ENCODE assay signal across 26 cellular contexts in genomic region chr13:21717817-21718216, GRCh38. TPM values are rescaled to one million over a fixed set of nuclear protein-coding genes. Genes with fewer than 3 reads are reported as not detected.
A peak's percentile ranks its signal among the peaks of the same experiment; 100 is the strongest.
DNase-seq lines count a peak whose midpoint lies in the region; ATAC-seq, FAIRE-seq and TF ChIP-seq lines count a peak whose summit lies in the region.
"Had no signal": no experiment of that assay in that cellular context is flagged by ENCODE, and none has a peak within 500 bp of the region (broad histone marks: within the 10 kb centered on the region; RNA-seq: fewer than 3 reads in every experiment).

No MANE protein-coding gene starts in this region.

- no peak overlapping the region for H3K4me3 Mint-ChIP-seq in MCF 10A (ENCODE audit: unreplicated experiment)
- H3K4me3 Mint-ChIP-seq: activated CD8-positive, alpha-beta T cell treated with anti-CD3 and anti-CD28 coated beads for 36 hours; dendritic cell treated with granulocyte-macrophage colony-stimulating factor and Interleukin-4, amounts not matched to agents 40 ng/mL and 50 ng/mL, for 4 days had no signal

- POLR2A ChIA-PET in MCF 10A (lab: Yijun Ruan, JAX), result interaction anchor here (1.0 kb wide), 1 partner anchor 35 kb away, joined by 3 read pairs; no protein-coding TSS in a partner anchor

- peak; percentile 27 for DNase-seq in MCF 10A (ENCODE audit: unreplicated experiment)
- DNase-seq in kidney, result no peak
- DNase-seq in NCI-H1105 treated with DMSO at 0.1 percent for 48 hours (lab: John Stamatoyannopoulos, UW), result no peak
- DNase-seq in ureter (ENCODE audit: low spot score), result no peak
- DNase-seq: activated CD8-positive, alpha-beta T cell treated with anti-CD3 and anti-CD28 coated beads for 36 hours; activated gamma-delta T cell treated with Interleukin-2 at 50 U/mL for 16 hours; foreskin fibroblast; hypothalamus; left ventricle myocardium inferior; NCI-H2029; NCI-H510A; NK-92 treated with Interleukin-12 subunit alpha and Interleukin-12 subunit beta, amount 100 ng/mL, for 24 hours; RPMI8226; stimulated activated CD4-positive, alpha-beta T cell treated with anti-CD3 and anti-CD28 coated beads, Interleukin-4, amount 100 ng/mL, for 1 hour; stimulated activated naive CD8-positive, alpha-beta T cell treated with anti-CD3 and anti-CD28 coated beads, Interleukin-15, Interleukin-2, amounts not matched to agents 100 U/mL and 50 U/mL, for 24 hours; tibial artery had no signal

- H3K4me3 ChIP-seq in HUES48 (ENCODE audit: low read depth, low read length), result no peak overlapping the region
- no peak overlapping the region for H3K4me3 ChIP-seq in kidney (ENCODE audit: low read length in 2 of 2)
- H3K4me3 ChIP-seq: cardiac muscle cell, left ventricle myocardium inferior, smooth muscle cell, tibial artery had no signal

- H3K27me3 Mint-ChIP-seq in MCF 10A (ENCODE audit: insufficient read depth, unreplicated experiment), result no peaks in the 10 kb centered on the region
- H3K27me3 Mint-ChIP-seq: dendritic cell treated with granulocyte-macrophage colony-stimulating factor and Interleukin-4, amounts not matched to agents 40 ng/mL and 50 ng/mL, for 4 days had no signal

- H3K9ac ChIP-seq in HUES48 (ENCODE audit: low read depth, low read length), result 0 out of 2 replicates have a peak overlapping the region, but pooled peaks have one; percentile 33
- H3K9ac ChIP-seq in kidney (ENCODE audit: low read length in 2 of 2), result peak overlapping the region in 1 of 2 donors; percentile 22
- H3K9ac ChIP-seq: KMS-11 had no signal

- H3K27ac ChIP-seq in HUES48 (ENCODE audit: low read depth, low read length) (no peak overlapping the region), kidney (ENCODE audit: low read depth in 2 of 2, low read length in 2 of 2) (peak overlapping the region; percentile 6 to 75)
- H3K27ac ChIP-seq: cardiac muscle cell, KMS-11, left ventricle myocardium inferior, neutrophil, tibial artery had no signal

- H3K4me1 ChIP-seq in HUES48 (ENCODE audit: control insufficient read depth, insufficient read depth, low read length) (peaks cover 17% of the 10 kb centered on the region), kidney (ENCODE audit: control insufficient read depth in 1 of 2, insufficient read depth in 1 of 2, low read depth in 1 of 2, low read length in 2 of 2) (peaks cover 2 to 3% of the 10 kb centered on the region in 2 donors)
- H3K4me1 ChIP-seq: left ventricle myocardium inferior, tibial artery had no signal

- no peaks in the 10 kb centered on the region for H3K9me3 ChIP-seq in HUES48 (ENCODE audit: control insufficient read depth, insufficient read depth, low read length)
- H3K9me3 ChIP-seq in kidney (ENCODE audit: control insufficient read depth in 1 of 2, low read length in 2 of 2), result no peaks in the 10 kb centered on the region
- H3K9me3 ChIP-seq: neutrophil, tibial artery had no signal

- no peaks in the 10 kb centered on the region for H3K36me3 ChIP-seq in HUES48 (ENCODE audit: control insufficient read depth, insufficient read depth, low read length)
- no peaks in the 10 kb centered on the region for H3K36me3 ChIP-seq in kidney (ENCODE audit: control insufficient read depth in 1 of 2, insufficient read depth in 2 of 2, low read length in 2 of 2)
- H3K36me3 ChIP-seq: cardiac muscle cell, left ventricle myocardium inferior, neutrophil, tibial artery had no signal

- TF ChIP-seq CTCF in MCF 10A (IDR thresholded peaks at IDR 0.05; ENCODE audit: unreplicated experiment), result no peak
- TF ChIP-seq CTCF in kidney (IDR thresholded peaks at IDR 0.05; ENCODE audit: borderline replicate concordance, extremely low read depth, insufficient read depth), result no peak

- intact Hi-C loops in MCF 10A (cut with micrococcal nuclease) (no loop called here), kidney (cut with DNase I) (no loop called here)

- H3K9me3 Mint-ChIP-seq in MCF 10A (ENCODE audit: unreplicated experiment), result no peaks in the 10 kb centered on the region
- H3K9me3 Mint-ChIP-seq: activated CD8-positive, alpha-beta T cell treated with anti-CD3 and anti-CD28 coated beads for 36 hours; dendritic cell treated with granulocyte-macrophage colony-stimulating factor and Interleukin-4, amounts not matched to agents 40 ng/mL and 50 ng/mL, for 4 days had no signal

- CTCF ChIA-PET in MCF 10A (lab: Yijun Ruan, JAX), result interaction anchor here (0.6 kb wide), 1 partner anchor 1040 kb away, joined by 3 read pairs; no protein-coding TSS in a partner anchor

- no peak overlapping the region for H3K27ac Mint-ChIP-seq in MCF 10A (ENCODE audit: low read depth, unreplicated experiment)
- H3K27ac Mint-ChIP-seq: activated CD8-positive, alpha-beta T cell treated with anti-CD3 and anti-CD28 coated beads for 36 hours; dendritic cell treated with granulocyte-macrophage colony-stimulating factor and Interleukin-4, amounts not matched to agents 40 ng/mL and 50 ng/mL, for 4 days had no signal

- no peak for FAIRE-seq in kidney (lab: Jason Lieb, UNC)

- no peak for ATAC-seq in GM19397 (IDR thresholded peaks at IDR 0.05; ENCODE audit: unreplicated experiment)
- no peak for ATAC-seq in GM18907 (IDR thresholded peaks at IDR 0.05; ENCODE audit: unreplicated experiment)
- ATAC-seq: activated CD4-positive, CD25-positive, alpha-beta regulatory T cell treated with anti-CD3 and anti-CD28 coated beads, Interleukin-2, amount 50 U/mL, for 24 hours; activated CD8-positive, alpha-beta T cell treated with anti-CD3 and anti-CD28 coated beads for 36 hours; stimulated activated naive CD8-positive, alpha-beta T cell treated with anti-CD3 and anti-CD28 coated beads, Interleukin-15, Interleukin-2, amounts not matched to agents 100 U/mL and 50 U/mL, for 24 hours had no signal

- no peaks in the 10 kb centered on the region for H3K36me3 Mint-ChIP-seq in MCF 10A (ENCODE audit: insufficient read depth, unreplicated experiment)

- no peaks in the 10 kb centered on the region for H3K27me3 ChIP-seq in HUES48 (ENCODE audit: control insufficient read depth, insufficient read depth, low read length)

- peaks cover 11% of the 10 kb centered on the region for H3K4me1 Mint-ChIP-seq in MCF 10A (ENCODE audit: insufficient read depth, unreplicated experiment)

- no TSS peak for BruUV-seq in MCF 10A (replicated peaks; lab: Mats Ljungman, UMichigan)

RNA-seq across cellular contexts. Expression of gene FGF9, which starts 46.9 kb away (rescaled TPM):
- total RNA-seq in MCF 10A (2022), result 0.35 TPM in 1 of 2 replicates, not detected in the other
- total RNA-seq in kidney, result 8.6 TPM
- polyA plus RNA-seq in kidney (ENCODE audit: insufficient read depth, low read depth, low replicate concordance), result 8.5 TPM
- total RNA-seq in ureter, result 1.5 TPM
- total RNA-seq: pulmonary artery endothelial cell, smooth muscle cell had no signal
